ENCODE assay signal across 35 cellular contexts in the genomic region with DNA sequence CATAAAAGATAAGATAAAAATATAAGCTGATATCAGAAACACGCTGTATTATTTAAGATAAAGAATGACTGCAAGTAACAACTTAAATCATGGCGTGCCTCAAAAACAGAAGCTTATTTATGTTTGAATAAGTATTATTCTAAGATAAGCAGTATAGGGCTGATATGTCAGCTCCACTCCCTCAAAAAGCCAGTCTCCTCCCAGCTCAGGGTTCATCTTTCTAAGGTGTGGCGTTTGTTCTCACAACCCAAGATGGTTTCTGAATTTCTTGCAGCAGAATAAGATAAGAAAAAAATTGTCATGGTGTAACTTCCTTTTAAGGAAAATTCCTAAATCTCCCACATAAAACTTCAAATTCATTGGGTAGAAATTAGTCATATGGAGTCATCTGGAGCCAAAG.
"Had no signal": no experiment of that assay in that cellular context is flagged by ENCODE, and none has a peak within 500 bp of the region (broad histone marks: within the 10 kb centered on the region; RNA-seq: fewer than 3 reads in every experiment).

No MANE protein-coding gene starts in this region.

- H3K27ac ChIP-seq: adrenal gland, body of pancreas, brain microvascular endothelial cell, breast epithelium, VCaP had no signal

- H3K27me3 ChIP-seq: adrenal gland, body of pancreas, brain microvascular endothelial cell, breast epithelium had no signal

- DNase-seq: activated B cell treated with CpG ODN at 0.5 μM for 24 hours; activated CD4-positive, alpha-beta memory T cell treated with anti-CD3 and anti-CD28 coated beads for 36 hours; activated CD4-positive, alpha-beta T cell treated with anti-CD3 and anti-CD28 coated beads for 4 hours; activated CD4-positive, alpha-beta T cell treated with anti-CD3 and anti-CD28 coated beads, Interleukin-2, amount 10 ng/mL, durations not matched to agents 24 days and 14 days; activated CD4-positive, alpha-beta T cell treated with anti-CD3 and anti-CD28 coated beads, Interleukin-2, amount 50 U/mL, for 1 hour; activated CD4-positive, alpha-beta T cell treated with anti-CD3 and anti-CD28 coated beads, Interleukin-2, amount 50 U/mL, for 4 hours; activated CD4-positive, CD25-positive, alpha-beta regulatory T cell treated with anti-CD3 and anti-CD28 coated beads, Interleukin-2, amount 50 U/mL, for 72 hours; activated CD8-positive, alpha-beta memory T cell treated with anti-CD3 and anti-CD28 coated beads, Interleukin-2, amount 50 U/mL, for 4 hours; activated CD8-positive, alpha-beta T cell treated with anti-CD3 and anti-CD28 coated beads for 36 hours; activated effector memory CD4-positive, alpha-beta T cell treated with anti-CD3 and anti-CD28 coated beads, Interleukin-2, amount 50 U/mL, for 16 hours; activated gamma-delta T cell treated with Interleukin-2 at 50 U/mL for 16 hours; activated naive CD4-positive, alpha-beta T cell; activated naive CD4-positive, alpha-beta T cell treated with anti-CD3 and anti-CD28 coated beads for 36 hours; activated naive CD4-positive, alpha-beta T cell treated with anti-CD3 and anti-CD28 coated beads, Interleukin-2, amount 50 U/mL, for 16 hours; activated naive CD8-positive, alpha-beta T cell treated with anti-CD3 and anti-CD28 coated beads for 36 hours; activated T-cell treated with anti-CD3 and anti-CD28 coated beads for 4 hours; activated T-cell treated with anti-CD3 and anti-CD28 coated beads, Interleukin-2, amount 50 U/mL, for 1 hour; activated T-cell treated with anti-CD3 and anti-CD28 coated beads, Interleukin-2, amount 50 U/mL, for 4 hours; activated T-cell treated with anti-CD3 and anti-CD28 coated beads, Interleukin-2, amount 50 U/mL, for 72 hours; adrenal gland; amniotic stem cell; aorta; body of pancreas; brain microvascular endothelial cell; caudate nucleus; cerebellar nuclear complex; T-helper 1 cell; T-helper 2 cell; T-helper 9 cell had no signal

- H3K9me3 ChIP-seq: adrenal gland, body of pancreas had no signal

- FAIRE-seq: astrocyte, TTC549 had no signal

- H3K4me3 ChIP-seq: adrenal gland, body of pancreas, breast epithelium had no signal

- H3K36me3 ChIP-seq: adrenal gland, brain microvascular endothelial cell, breast epithelium had no signal

- H3K4me1 ChIP-seq: adrenal gland, body of pancreas, breast epithelium had no signal

- ATAC-seq: activated CD8-positive, alpha-beta T cell treated with anti-CD3 and anti-CD28 coated beads for 36 hours; activated naive CD4-positive, alpha-beta T cell treated with anti-CD3 and anti-CD28 coated beads, Interleukin-2, amount 50 U/mL, for 72 hours; activated T-cell treated with anti-CD3 and anti-CD28 coated beads, Interleukin-2, amount 50 U/mL, for 4 hours; activated T-cell treated with anti-CD3 and anti-CD28 coated beads, Interleukin-2, amount 50 U/mL, for 72 hours; activated T-helper 17 cell treated with anti-CD3 and anti-CD28 coated beads, Interleukin-2, amount 50 U/mL, for 72 hours; body of pancreas had no signal
